In the genomic region with DNA sequence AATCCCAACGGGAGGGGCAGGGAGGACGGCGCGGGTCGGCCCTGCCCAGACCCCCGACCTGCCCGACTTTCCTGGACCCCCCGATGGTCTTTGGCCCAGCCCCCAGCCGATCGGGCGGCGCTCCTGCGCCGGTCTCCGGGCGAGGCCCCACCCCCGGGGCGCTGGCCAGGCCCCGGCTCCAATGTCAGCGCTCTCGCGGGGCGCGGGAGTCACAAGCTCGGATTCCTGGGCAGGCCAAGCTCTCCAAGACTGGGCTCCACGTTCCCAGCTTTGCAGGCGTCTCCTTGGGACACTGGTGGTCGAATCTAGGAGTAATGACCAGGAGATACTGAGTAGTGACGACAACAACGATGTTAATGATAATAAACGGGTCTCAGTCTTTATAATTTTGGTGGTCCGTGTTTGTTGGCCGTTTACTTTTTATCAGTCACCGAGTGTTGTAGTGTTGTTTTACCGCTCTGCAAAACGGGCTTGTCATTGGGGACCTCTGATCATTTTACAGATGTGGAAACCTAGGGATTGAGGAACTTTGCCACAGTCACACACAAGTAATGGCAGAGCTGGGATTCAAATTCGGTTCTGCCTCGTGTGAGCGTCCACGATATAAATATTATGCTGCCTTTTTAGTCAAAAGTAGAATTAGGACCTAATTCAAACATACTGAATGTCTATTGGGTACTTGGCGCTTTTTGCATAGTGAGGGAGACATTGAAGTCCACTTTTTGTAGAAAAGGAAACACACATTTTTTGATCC, we compare ENCODE assay signal across 2 cellular contexts.
A peak's percentile ranks its signal among the peaks of the same experiment; 100 is the strongest.
TF ChIP-seq lines count a peak whose summit lies in the region.

No MANE protein-coding gene starts in this region.

TF ChIP-seq in WTC11, 78 proteins besides CTCF, POLR2A, EP300 and RAD21 (continued from another document):
- TF ChIP-seq, protein P1, sequence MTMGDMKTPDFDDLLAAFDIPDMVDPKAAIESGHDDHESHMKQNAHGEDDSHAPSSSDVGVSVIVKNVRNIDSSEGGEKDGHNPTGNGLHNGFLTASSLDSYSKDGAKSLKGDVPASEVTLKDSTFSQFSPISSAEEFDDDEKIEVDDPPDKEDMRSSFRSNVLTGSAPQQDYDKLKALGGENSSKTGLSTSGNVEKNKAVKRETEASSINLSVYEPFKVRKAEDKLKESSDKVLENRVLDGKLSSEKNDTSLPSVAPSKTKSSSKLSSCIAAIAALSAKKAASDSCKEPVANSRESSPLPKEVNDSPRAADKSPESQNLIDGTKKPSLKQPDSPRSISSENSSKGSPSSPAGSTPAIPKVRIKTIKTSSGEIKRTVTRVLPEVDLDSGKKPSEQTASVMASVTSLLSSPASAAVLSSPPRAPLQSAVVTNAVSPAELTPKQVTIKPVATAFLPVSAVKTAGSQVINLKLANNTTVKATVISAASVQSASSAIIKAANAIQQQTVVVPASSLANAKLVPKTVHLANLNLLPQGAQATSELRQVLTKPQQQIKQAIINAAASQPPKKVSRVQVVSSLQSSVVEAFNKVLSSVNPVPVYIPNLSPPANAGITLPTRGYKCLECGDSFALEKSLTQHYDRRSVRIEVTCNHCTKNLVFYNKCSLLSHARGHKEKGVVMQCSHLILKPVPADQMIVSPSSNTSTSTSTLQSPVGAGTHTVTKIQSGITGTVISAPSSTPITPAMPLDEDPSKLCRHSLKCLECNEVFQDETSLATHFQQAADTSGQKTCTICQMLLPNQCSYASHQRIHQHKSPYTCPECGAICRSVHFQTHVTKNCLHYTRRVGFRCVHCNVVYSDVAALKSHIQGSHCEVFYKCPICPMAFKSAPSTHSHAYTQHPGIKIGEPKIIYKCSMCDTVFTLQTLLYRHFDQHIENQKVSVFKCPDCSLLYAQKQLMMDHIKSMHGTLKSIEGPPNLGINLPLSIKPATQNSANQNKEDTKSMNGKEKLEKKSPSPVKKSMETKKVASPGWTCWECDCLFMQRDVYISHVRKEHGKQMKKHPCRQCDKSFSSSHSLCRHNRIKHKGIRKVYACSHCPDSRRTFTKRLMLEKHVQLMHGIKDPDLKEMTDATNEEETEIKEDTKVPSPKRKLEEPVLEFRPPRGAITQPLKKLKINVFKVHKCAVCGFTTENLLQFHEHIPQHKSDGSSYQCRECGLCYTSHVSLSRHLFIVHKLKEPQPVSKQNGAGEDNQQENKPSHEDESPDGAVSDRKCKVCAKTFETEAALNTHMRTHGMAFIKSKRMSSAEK (CRISPR knock-in tag; IDR thresholded peaks at IDR 0.05; ENCODE audit: borderline replicate concordance): peak; percentile 56; the same call in 1 of the 2 replicates
- TF ChIP-seq OVOL2 (CRISPR knock-in tag; IDR thresholded peaks at IDR 0.05; ENCODE audit: borderline replicate concordance): no peak

TF ChIP-seq in HepG2, 621 proteins besides CTCF, POLR2A, EP300 and RAD21 (continued from another document and continues in another):
- TF ChIP-seq, protein P2, sequence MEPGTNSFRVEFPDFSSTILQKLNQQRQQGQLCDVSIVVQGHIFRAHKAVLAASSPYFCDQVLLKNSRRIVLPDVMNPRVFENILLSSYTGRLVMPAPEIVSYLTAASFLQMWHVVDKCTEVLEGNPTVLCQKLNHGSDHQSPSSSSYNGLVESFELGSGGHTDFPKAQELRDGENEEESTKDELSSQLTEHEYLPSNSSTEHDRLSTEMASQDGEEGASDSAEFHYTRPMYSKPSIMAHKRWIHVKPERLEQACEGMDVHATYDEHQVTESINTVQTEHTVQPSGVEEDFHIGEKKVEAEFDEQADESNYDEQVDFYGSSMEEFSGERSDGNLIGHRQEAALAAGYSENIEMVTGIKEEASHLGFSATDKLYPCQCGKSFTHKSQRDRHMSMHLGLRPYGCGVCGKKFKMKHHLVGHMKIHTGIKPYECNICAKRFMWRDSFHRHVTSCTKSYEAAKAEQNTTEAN (CRISPR knock-in tag; conservative IDR thresholded peaks at IDR 0.05): peak; percentile 6; the same call in 1 of the 2 replicates
- TF ChIP-seq ZFAT (CRISPR knock-in tag; conservative IDR thresholded peaks at IDR 0.05): no peak
- TF ChIP-seq ZFP37 (CRISPR knock-in tag; IDR thresholded peaks at IDR 0.05; ENCODE audit: borderline replicate concordance): no peak
- no peak for TF ChIP-seq ZNF567 (CRISPR knock-in tag; IDR thresholded peaks at IDR 0.05; ENCODE audit: borderline replicate concordance)
- TF ChIP-seq CHD2 (IDR thresholded peaks at IDR 0.05; ENCODE audit: low read depth, low read length): peak; percentile 92
- TF ChIP-seq CEBPG (CRISPR knock-in tag; IDR thresholded peaks at IDR 0.05): no peak
- TF ChIP-seq ZNF343 (CRISPR knock-in tag; IDR thresholded peaks at IDR 0.05): no peak
- no peak for TF ChIP-seq ISX (CRISPR knock-in tag; conservative IDR thresholded peaks at IDR 0.05)
- 0 out of 2 replicates have a peak, but pooled peaks have one; percentile 13 for TF ChIP-seq POGK (CRISPR knock-in tag; conservative IDR thresholded peaks at IDR 0.05)
- no peak for TF ChIP-seq TBP (CRISPR knock-in tag; IDR thresholded peaks at IDR 0.05)
- TF ChIP-seq, protein P3, sequence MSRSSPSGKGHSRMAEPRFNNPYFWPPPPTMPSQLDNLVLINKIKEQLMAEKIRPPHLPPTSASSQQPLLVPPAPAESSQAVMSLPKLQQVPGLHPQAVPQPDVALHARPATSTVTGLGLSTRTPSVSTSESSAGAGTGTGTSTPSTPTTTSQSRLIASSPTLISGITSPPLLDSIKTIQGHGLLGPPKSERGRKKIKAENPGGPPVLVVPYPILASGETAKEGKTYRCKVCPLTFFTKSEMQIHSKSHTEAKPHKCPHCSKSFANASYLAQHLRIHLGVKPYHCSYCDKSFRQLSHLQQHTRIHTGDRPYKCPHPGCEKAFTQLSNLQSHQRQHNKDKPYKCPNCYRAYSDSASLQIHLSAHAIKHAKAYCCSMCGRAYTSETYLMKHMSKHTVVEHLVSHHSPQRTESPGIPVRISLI (CRISPR knock-in tag; IDR thresholded peaks at IDR 0.05; ENCODE audit: borderline replicate concordance): no peak
- TF ChIP-seq ZNF746 (CRISPR knock-in tag; IDR thresholded peaks at IDR 0.05): no peak
- no peak for TF ChIP-seq SMC3 (IDR thresholded peaks at IDR 0.05; ENCODE audit: low read length)
- no peak for TF ChIP-seq GZF1 (CRISPR knock-in tag; IDR thresholded peaks at IDR 0.05)
- no peak for TF ChIP-seq ZNF616 (CRISPR knock-in tag; IDR thresholded peaks at IDR 0.05; ENCODE audit: low read depth)
- TF ChIP-seq REL (CRISPR knock-in tag; conservative IDR thresholded peaks at IDR 0.05): 0 out of 2 replicates have a peak, but pooled peaks have one; percentile 42
- TF ChIP-seq SOX13 (IDR thresholded peaks at IDR 0.05): no peak
- no peak for TF ChIP-seq SOX13 (CRISPR knock-in tag; conservative IDR thresholded peaks at IDR 0.05 in 1 of 2, IDR thresholded peaks at IDR 0.05 in 1 of 2)
- TF ChIP-seq ZNF879 (CRISPR knock-in tag; IDR thresholded peaks at IDR 0.05): no peak
- peak; percentile 10; the same call in 1 of the 2 replicates for TF ChIP-seq YEATS4 (CRISPR knock-in tag; IDR thresholded peaks at IDR 0.05; ENCODE audit: borderline replicate concordance)
- peak; percentile 9; the same call in 1 of the 3 replicates for TF ChIP-seq MXI1 (IDR thresholded peaks at IDR 0.05; ENCODE audit: borderline replicate concordance, low read depth, low read length)
- TF ChIP-seq ZNF382 (CRISPR knock-in tag; IDR thresholded peaks at IDR 0.05; ENCODE audit: borderline replicate concordance): no peak
- TF ChIP-seq, protein P4, sequence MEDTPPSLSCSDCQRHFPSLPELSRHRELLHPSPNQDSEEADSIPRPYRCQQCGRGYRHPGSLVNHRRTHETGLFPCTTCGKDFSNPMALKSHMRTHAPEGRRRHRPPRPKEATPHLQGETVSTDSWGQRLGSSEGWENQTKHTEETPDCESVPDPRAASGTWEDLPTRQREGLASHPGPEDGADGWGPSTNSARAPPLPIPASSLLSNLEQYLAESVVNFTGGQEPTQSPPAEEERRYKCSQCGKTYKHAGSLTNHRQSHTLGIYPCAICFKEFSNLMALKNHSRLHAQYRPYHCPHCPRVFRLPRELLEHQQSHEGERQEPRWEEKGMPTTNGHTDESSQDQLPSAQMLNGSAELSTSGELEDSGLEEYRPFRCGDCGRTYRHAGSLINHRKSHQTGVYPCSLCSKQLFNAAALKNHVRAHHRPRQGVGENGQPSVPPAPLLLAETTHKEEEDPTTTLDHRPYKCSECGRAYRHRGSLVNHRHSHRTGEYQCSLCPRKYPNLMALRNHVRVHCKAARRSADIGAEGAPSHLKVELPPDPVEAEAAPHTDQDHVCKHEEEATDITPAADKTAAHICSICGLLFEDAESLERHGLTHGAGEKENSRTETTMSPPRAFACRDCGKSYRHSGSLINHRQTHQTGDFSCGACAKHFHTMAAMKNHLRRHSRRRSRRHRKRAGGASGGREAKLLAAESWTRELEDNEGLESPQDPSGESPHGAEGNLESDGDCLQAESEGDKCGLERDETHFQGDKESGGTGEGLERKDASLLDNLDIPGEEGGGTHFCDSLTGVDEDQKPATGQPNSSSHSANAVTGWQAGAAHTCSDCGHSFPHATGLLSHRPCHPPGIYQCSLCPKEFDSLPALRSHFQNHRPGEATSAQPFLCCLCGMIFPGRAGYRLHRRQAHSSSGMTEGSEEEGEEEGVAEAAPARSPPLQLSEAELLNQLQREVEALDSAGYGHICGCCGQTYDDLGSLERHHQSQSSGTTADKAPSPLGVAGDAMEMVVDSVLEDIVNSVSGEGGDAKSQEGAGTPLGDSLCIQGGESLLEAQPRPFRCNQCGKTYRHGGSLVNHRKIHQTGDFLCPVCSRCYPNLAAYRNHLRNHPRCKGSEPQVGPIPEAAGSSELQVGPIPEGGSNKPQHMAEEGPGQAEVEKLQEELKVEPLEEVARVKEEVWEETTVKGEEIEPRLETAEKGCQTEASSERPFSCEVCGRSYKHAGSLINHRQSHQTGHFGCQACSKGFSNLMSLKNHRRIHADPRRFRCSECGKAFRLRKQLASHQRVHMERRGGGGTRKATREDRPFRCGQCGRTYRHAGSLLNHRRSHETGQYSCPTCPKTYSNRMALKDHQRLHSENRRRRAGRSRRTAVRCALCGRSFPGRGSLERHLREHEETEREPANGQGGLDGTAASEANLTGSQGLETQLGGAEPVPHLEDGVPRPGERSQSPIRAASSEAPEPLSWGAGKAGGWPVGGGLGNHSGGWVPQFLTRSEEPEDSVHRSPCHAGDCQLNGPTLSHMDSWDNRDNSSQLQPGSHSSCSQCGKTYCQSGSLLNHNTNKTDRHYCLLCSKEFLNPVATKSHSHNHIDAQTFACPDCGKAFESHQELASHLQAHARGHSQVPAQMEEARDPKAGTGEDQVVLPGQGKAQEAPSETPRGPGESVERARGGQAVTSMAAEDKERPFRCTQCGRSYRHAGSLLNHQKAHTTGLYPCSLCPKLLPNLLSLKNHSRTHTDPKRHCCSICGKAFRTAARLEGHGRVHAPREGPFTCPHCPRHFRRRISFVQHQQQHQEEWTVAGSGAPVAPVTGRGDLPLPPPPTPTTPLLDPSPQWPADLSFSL (CRISPR knock-in tag; IDR thresholded peaks at IDR 0.05): no peak
- no peak for TF ChIP-seq ZNF33A (CRISPR knock-in tag; IDR thresholded peaks at IDR 0.05; ENCODE audit: borderline replicate concordance)
- peak; percentile 4; the same call in 1 of the 2 replicates for TF ChIP-seq GFI1 (CRISPR knock-in tag; IDR thresholded peaks at IDR 0.05; ENCODE audit: borderline replicate concordance)
- no peak for TF ChIP-seq ZNF317 (CRISPR knock-in tag; IDR thresholded peaks at IDR 0.05)
- TF ChIP-seq ZNF615 (CRISPR knock-in tag; IDR thresholded peaks at IDR 0.05; ENCODE audit: borderline replicate concordance): no peak
- TF ChIP-seq MAFF (IDR thresholded peaks at IDR 0.05; ENCODE audit: low read depth, low read length): no peak
- no peak for TF ChIP-seq ZBTB14 (CRISPR knock-in tag; IDR thresholded peaks at IDR 0.05)
- TF ChIP-seq, protein P5, sequence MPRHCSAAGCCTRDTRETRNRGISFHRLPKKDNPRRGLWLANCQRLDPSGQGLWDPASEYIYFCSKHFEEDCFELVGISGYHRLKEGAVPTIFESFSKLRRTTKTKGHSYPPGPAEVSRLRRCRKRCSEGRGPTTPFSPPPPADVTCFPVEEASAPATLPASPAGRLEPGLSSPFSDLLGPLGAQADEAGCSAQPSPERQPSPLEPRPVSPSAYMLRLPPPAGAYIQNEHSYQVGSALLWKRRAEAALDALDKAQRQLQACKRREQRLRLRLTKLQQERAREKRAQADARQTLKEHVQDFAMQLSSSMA (CRISPR knock-in tag; IDR thresholded peaks at IDR 0.05): no peak
- no peak for TF ChIP-seq ZNF556 (CRISPR knock-in tag; IDR thresholded peaks at IDR 0.05; ENCODE audit: borderline replicate concordance)
- TF ChIP-seq ELK4 (CRISPR knock-in tag; IDR thresholded peaks at IDR 0.05; ENCODE audit: borderline replicate concordance): no peak
- no peak for TF ChIP-seq KDM5B (CRISPR knock-in tag; IDR thresholded peaks at IDR 0.05; ENCODE audit: borderline replicate concordance)
- 0 out of 2 replicates have a peak, but pooled peaks have one; percentile 11 for TF ChIP-seq GLI4 (CRISPR knock-in tag; IDR thresholded peaks at IDR 0.05; ENCODE audit: borderline replicate concordance)
- TF ChIP-seq SIX4 (CRISPR knock-in tag; IDR thresholded peaks at IDR 0.05): no peak
- no peak for TF ChIP-seq HOXA9 (CRISPR knock-in tag; IDR thresholded peaks at IDR 0.05; ENCODE audit: borderline replicate concordance)
- TF ChIP-seq ZFY (CRISPR knock-in tag; IDR thresholded peaks at IDR 0.05): peak; percentile 45
- peak; percentile 64 for TF ChIP-seq CREB1 (IDR thresholded peaks at IDR 0.05)
- no peak for TF ChIP-seq CREB1 (CRISPR knock-in tag; IDR thresholded peaks at IDR 0.05)
- no peak for TF ChIP-seq ZNF605 (CRISPR knock-in tag; IDR thresholded peaks at IDR 0.05)
- no peak for TF ChIP-seq SIX1 (CRISPR knock-in tag; IDR thresholded peaks at IDR 0.05; ENCODE audit: borderline replicate concordance)
